1 cellular context compared by ENCODE assay signal in the genomic region with DNA sequence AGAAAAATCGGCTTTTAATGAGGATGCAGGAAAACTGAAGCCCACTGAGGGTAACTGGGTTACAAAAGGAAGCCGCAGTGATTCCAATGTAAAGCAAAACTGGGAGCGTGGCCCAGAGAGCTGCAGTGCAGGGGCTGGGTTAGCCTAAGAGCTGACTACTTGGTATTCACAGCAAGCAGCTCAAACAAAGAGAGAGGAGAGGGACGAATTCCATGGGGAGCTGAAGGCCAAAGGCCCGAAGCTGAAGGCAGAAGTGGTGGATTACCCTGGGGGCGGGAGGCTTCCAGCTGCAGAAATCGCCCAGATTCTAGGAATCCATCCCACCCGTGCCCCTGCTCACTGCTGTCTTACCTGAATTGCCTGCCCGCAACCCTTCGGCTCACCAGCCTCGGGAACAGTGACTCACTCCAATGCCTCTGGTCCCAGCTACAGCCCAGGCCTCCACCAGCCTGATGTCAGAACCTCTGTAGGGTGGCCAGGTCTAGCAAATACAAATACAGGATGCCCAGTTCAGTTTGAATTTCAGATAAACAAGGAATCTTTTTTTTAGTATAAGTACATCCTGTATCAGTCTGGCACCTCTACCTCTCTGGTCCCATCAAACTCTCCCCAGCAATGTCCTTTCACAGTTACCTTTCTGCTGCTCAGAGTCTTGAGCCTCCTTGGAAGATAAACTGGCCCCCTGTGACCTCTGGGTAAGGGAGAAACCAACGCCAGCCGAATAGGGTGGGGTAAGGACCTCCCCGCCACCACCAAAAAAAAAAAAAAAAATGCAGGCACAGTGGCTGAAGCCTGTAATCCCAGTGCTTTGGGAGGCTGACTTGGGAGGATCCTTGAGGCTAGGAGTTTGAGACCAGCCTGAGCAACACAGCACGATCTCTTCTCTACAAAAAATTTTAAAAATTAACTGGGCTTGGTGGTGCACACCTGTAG.
A peak's percentile ranks its signal among the peaks of the same experiment; 100 is the strongest.
TF ChIP-seq lines count a peak whose summit lies in the region.

No MANE protein-coding gene starts in this region.

TF ChIP-seq in HepG2, 621 proteins besides CTCF, POLR2A, EP300 and RAD21 (continued from another document and continues in another):
- TF ChIP-seq, protein P1, sequence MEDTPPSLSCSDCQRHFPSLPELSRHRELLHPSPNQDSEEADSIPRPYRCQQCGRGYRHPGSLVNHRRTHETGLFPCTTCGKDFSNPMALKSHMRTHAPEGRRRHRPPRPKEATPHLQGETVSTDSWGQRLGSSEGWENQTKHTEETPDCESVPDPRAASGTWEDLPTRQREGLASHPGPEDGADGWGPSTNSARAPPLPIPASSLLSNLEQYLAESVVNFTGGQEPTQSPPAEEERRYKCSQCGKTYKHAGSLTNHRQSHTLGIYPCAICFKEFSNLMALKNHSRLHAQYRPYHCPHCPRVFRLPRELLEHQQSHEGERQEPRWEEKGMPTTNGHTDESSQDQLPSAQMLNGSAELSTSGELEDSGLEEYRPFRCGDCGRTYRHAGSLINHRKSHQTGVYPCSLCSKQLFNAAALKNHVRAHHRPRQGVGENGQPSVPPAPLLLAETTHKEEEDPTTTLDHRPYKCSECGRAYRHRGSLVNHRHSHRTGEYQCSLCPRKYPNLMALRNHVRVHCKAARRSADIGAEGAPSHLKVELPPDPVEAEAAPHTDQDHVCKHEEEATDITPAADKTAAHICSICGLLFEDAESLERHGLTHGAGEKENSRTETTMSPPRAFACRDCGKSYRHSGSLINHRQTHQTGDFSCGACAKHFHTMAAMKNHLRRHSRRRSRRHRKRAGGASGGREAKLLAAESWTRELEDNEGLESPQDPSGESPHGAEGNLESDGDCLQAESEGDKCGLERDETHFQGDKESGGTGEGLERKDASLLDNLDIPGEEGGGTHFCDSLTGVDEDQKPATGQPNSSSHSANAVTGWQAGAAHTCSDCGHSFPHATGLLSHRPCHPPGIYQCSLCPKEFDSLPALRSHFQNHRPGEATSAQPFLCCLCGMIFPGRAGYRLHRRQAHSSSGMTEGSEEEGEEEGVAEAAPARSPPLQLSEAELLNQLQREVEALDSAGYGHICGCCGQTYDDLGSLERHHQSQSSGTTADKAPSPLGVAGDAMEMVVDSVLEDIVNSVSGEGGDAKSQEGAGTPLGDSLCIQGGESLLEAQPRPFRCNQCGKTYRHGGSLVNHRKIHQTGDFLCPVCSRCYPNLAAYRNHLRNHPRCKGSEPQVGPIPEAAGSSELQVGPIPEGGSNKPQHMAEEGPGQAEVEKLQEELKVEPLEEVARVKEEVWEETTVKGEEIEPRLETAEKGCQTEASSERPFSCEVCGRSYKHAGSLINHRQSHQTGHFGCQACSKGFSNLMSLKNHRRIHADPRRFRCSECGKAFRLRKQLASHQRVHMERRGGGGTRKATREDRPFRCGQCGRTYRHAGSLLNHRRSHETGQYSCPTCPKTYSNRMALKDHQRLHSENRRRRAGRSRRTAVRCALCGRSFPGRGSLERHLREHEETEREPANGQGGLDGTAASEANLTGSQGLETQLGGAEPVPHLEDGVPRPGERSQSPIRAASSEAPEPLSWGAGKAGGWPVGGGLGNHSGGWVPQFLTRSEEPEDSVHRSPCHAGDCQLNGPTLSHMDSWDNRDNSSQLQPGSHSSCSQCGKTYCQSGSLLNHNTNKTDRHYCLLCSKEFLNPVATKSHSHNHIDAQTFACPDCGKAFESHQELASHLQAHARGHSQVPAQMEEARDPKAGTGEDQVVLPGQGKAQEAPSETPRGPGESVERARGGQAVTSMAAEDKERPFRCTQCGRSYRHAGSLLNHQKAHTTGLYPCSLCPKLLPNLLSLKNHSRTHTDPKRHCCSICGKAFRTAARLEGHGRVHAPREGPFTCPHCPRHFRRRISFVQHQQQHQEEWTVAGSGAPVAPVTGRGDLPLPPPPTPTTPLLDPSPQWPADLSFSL (CRISPR knock-in tag; IDR thresholded peaks at IDR 0.05) = no peak
- TF ChIP-seq HES4 (CRISPR knock-in tag; IDR thresholded peaks at IDR 0.05; ENCODE audit: borderline replicate concordance) (no peak), KLF15 (CRISPR knock-in tag; IDR thresholded peaks at IDR 0.05; ENCODE audit: borderline replicate concordance) (no peak), ZNF589 (CRISPR knock-in tag; conservative IDR thresholded peaks at IDR 0.05) (no peak), SPEN (CRISPR knock-in tag; IDR thresholded peaks at IDR 0.05; ENCODE audit: low read depth) (peak; percentile 58), SMAD1 (CRISPR knock-in tag; IDR thresholded peaks at IDR 0.05; ENCODE audit: borderline replicate concordance, low read depth) (no peak), SMYD3 (CRISPR knock-in tag; IDR thresholded peaks at IDR 0.05) (no peak), IRX3 (CRISPR knock-in tag; IDR thresholded peaks at IDR 0.05; ENCODE audit: borderline replicate concordance, low read depth) (no peak), KLF13 (CRISPR knock-in tag; IDR thresholded peaks at IDR 0.05) (no peak), HMGA1 (CRISPR knock-in tag; conservative IDR thresholded peaks at IDR 0.05) (no peak), PHF8 (CRISPR knock-in tag; IDR thresholded peaks at IDR 0.05) (no peak; the same call in none of the 2 replicates), KMT2A (CRISPR knock-in tag; IDR thresholded peaks at IDR 0.05) (0 out of 2 replicates have a peak, but pooled peaks have one; percentile 8), SMARCE1 (IDR thresholded peaks at IDR 0.05; ENCODE audit: borderline replicate concordance) (no peak), HNRNPH1 (optimal IDR thresholded peaks at IDR 0.05; ENCODE audit: low read depth, low read length) (no peak), SCMH1 (CRISPR knock-in tag; IDR thresholded peaks at IDR 0.05; ENCODE audit: borderline replicate concordance) (no peak), KLF6 (CRISPR knock-in tag; IDR thresholded peaks at IDR 0.05) (no peak), ZSCAN29 (CRISPR knock-in tag; conservative IDR thresholded peaks at IDR 0.05) (peak; percentile 66; the same call in 1 of the 2 replicates), ZNF530 (CRISPR knock-in tag; IDR thresholded peaks at IDR 0.05; ENCODE audit: low read depth) (no peak), PITX1 (CRISPR knock-in tag; IDR thresholded peaks at IDR 0.05) (peak; percentile 48; the same call in 1 of the 2 replicates), ZNF101 (CRISPR knock-in tag; IDR thresholded peaks at IDR 0.05; ENCODE audit: borderline replicate concordance, low read depth) (no peak), ZNF720 (CRISPR knock-in tag; IDR thresholded peaks at IDR 0.05) (no peak), ZFP82 (CRISPR knock-in tag; IDR thresholded peaks at IDR 0.05; ENCODE audit: borderline replicate concordance) (no peak), ZNF430 (CRISPR knock-in tag; IDR thresholded peaks at IDR 0.05) (0 out of 2 replicates have a peak, but pooled peaks have one; percentile 19), GATAD1 (CRISPR knock-in tag; IDR thresholded peaks at IDR 0.05) (no peak), CEBPB (IDR thresholded peaks at IDR 0.05; ENCODE audit: borderline replicate concordance, low read depth, low read length) (no peak), ZNF556 (CRISPR knock-in tag; IDR thresholded peaks at IDR 0.05; ENCODE audit: borderline replicate concordance) (0 out of 2 replicates have a peak, but pooled peaks have one; percentile 71), ZNF619 (CRISPR knock-in tag; IDR thresholded peaks at IDR 0.05) (no peak), ZNF569 (CRISPR knock-in tag; IDR thresholded peaks at IDR 0.05; ENCODE audit: borderline replicate concordance) (no peak), NFIC (IDR thresholded peaks at IDR 0.05; ENCODE audit: low read length) (no peak), SMAD9 (CRISPR knock-in tag; IDR thresholded peaks at IDR 0.05) (no peak), KAT2B (IDR thresholded peaks at IDR 0.05; ENCODE audit: borderline replicate concordance, low read depth, low read length) (no peak), HNRNPLL (IDR thresholded peaks at IDR 0.05; ENCODE audit: low read depth, low read length, poor library complexity, severe bottlenecking) (no peak), TAF1 (CRISPR knock-in tag; IDR thresholded peaks at IDR 0.05) (peak; percentile 46; the same call in 1 of the 2 replicates), ZNF264 (CRISPR knock-in tag; IDR thresholded peaks at IDR 0.05) (no peak), ZNF761 (CRISPR knock-in tag; conservative IDR thresholded peaks at IDR 0.05) (peak; percentile 62; the same call in 1 of the 2 replicates), ZNF382 (CRISPR knock-in tag; IDR thresholded peaks at IDR 0.05; ENCODE audit: borderline replicate concordance) (no peak), MATR3 (CRISPR knock-in tag; IDR thresholded peaks at IDR 0.05) (no peak), ZNF746 (CRISPR knock-in tag; IDR thresholded peaks at IDR 0.05) (no peak), ZBTB20 (CRISPR knock-in tag; IDR thresholded peaks at IDR 0.05; ENCODE audit: borderline replicate concordance, low read depth) (no peak), ZNF616 (CRISPR knock-in tag; IDR thresholded peaks at IDR 0.05; ENCODE audit: low read depth) (no peak)
- TF ChIP-seq, protein P2, sequence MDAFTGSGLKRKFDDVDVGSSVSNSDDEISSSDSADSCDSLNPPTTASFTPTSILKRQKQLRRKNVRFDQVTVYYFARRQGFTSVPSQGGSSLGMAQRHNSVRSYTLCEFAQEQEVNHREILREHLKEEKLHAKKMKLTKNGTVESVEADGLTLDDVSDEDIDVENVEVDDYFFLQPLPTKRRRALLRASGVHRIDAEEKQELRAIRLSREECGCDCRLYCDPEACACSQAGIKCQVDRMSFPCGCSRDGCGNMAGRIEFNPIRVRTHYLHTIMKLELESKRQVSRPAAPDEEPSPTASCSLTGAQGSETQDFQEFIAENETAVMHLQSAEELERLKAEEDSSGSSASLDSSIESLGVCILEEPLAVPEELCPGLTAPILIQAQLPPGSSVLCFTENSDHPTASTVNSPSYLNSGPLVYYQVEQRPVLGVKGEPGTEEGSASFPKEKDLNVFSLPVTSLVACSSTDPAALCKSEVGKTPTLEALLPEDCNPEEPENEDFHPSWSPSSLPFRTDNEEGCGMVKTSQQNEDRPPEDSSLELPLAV (CRISPR knock-in tag; conservative IDR thresholded peaks at IDR 0.05; ENCODE audit: low read depth) = no peak
- TF ChIP-seq, protein P3, sequence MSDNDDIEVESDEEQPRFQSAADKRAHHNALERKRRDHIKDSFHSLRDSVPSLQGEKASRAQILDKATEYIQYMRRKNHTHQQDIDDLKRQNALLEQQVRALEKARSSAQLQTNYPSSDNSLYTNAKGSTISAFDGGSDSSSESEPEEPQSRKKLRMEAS (IDR thresholded peaks at IDR 0.05) = no peak; the same call in 1 of the 2 replicates
- TF ChIP-seq, protein P4, sequence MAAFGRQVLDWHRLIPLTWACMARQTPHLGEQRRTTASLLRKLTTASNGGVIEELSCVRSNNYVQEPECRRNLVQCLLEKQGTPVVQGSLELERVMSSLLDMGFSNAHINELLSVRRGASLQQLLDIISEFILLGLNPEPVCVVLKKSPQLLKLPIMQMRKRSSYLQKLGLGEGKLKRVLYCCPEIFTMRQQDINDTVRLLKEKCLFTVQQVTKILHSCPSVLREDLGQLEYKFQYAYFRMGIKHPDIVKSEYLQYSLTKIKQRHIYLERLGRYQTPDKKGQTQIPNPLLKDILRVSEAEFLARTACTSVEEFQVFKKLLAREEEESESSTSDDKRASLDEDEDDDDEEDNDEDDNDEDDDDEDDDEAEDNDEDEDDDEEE (CRISPR knock-in tag; IDR thresholded peaks at IDR 0.05) = no peak
- TF ChIP-seq, protein P5, sequence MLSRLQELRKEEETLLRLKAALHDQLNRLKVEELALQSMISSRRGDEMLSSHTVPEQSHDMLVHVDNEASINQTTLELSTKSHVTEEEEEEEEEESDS (CRISPR knock-in tag; IDR thresholded peaks at IDR 0.05; ENCODE audit: borderline replicate concordance) = 0 out of 2 replicates have a peak, but pooled peaks have one; percentile 41
- TF ChIP-seq, protein P6, sequence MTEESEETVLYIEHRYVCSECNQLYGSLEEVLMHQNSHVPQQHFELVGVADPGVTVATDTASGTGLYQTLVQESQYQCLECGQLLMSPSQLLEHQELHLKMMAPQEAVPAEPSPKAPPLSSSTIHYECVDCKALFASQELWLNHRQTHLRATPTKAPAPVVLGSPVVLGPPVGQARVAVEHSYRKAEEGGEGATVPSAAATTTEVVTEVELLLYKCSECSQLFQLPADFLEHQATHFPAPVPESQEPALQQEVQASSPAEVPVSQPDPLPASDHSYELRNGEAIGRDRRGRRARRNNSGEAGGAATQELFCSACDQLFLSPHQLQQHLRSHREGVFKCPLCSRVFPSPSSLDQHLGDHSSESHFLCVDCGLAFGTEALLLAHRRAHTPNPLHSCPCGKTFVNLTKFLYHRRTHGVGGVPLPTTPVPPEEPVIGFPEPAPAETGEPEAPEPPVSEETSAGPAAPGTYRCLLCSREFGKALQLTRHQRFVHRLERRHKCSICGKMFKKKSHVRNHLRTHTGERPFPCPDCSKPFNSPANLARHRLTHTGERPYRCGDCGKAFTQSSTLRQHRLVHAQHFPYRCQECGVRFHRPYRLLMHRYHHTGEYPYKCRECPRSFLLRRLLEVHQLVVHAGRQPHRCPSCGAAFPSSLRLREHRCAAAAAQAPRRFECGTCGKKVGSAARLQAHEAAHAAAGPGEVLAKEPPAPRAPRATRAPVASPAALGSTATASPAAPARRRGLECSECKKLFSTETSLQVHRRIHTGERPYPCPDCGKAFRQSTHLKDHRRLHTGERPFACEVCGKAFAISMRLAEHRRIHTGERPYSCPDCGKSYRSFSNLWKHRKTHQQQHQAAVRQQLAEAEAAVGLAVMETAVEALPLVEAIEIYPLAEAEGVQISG (CRISPR knock-in tag; IDR thresholded peaks at IDR 0.05) = no peak; the same call in 1 of the 2 replicates
- TF ChIP-seq, protein P7, sequence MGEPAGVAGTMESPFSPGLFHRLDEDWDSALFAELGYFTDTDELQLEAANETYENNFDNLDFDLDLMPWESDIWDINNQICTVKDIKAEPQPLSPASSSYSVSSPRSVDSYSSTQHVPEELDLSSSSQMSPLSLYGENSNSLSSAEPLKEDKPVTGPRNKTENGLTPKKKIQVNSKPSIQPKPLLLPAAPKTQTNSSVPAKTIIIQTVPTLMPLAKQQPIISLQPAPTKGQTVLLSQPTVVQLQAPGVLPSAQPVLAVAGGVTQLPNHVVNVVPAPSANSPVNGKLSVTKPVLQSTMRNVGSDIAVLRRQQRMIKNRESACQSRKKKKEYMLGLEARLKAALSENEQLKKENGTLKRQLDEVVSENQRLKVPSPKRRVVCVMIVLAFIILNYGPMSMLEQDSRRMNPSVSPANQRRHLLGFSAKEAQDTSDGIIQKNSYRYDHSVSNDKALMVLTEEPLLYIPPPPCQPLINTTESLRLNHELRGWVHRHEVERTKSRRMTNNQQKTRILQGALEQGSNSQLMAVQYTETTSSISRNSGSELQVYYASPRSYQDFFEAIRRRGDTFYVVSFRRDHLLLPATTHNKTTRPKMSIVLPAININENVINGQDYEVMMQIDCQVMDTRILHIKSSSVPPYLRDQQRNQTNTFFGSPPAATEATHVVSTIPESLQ (CRISPR knock-in tag; conservative IDR thresholded peaks at IDR 0.05) = no peak
- TF ChIP-seq, protein P8, sequence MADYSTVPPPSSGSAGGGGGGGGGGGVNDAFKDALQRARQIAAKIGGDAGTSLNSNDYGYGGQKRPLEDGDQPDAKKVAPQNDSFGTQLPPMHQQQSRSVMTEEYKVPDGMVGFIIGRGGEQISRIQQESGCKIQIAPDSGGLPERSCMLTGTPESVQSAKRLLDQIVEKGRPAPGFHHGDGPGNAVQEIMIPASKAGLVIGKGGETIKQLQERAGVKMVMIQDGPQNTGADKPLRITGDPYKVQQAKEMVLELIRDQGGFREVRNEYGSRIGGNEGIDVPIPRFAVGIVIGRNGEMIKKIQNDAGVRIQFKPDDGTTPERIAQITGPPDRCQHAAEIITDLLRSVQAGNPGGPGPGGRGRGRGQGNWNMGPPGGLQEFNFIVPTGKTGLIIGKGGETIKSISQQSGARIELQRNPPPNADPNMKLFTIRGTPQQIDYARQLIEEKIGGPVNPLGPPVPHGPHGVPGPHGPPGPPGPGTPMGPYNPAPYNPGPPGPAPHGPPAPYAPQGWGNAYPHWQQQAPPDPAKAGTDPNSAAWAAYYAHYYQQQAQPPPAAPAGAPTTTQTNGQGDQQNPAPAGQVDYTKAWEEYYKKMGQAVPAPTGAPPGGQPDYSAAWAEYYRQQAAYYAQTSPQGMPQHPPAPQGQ (CRISPR knock-in tag; IDR thresholded peaks at IDR 0.05; ENCODE audit: borderline replicate concordance) = no peak
